In the genomic region with DNA sequence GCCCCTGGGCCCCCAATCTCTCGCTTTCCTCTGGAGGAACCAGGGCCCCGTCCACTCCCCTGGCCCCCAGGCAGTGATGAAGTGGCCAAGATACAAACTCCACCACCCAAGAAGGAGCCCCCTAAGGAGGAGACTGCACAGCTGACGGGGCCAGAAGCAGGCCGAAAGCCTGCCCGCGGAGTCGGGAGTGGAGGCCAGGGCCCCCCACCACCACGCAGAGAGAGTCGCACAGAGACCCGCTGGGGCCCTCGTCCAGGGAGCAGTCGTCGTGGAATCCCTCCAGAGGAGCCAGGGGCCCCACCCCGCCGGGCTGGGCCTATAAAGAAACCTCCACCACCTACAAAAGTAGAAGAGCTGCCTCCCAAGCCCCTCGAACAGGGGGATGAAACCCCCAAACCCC, we compare ENCODE assay signal across 19 cellular contexts. TPM values are rescaled to one million over a fixed set of nuclear protein-coding genes. Genes with fewer than 3 reads are reported as not detected.
"Had no signal": no experiment of that assay in that cellular context is flagged by ENCODE, and none has a peak within 500 bp of the region (broad histone marks: within the 10 kb centered on the region; RNA-seq: fewer than 3 reads in every experiment).

No MANE protein-coding gene starts in this region.

- H3K27me3 ChIP-seq: gastrocnemius medialis, heart right ventricle, right atrium auricular region, suprapubic skin, upper lobe of left lung had no signal

- H3K4me3 ChIP-seq: gastrocnemius medialis, heart right ventricle, left ventricle myocardium inferior, right atrium auricular region, suprapubic skin, upper lobe of left lung had no signal

- H3K27ac Mint-ChIP-seq: activated CD4-positive, alpha-beta T cell treated with anti-CD3 and anti-CD28 coated beads, Interleukin-2, amount 10 ng/mL, durations not matched to agents 7 days and 5 days; activated naive CD8-positive, alpha-beta T cell treated with anti-CD3 and anti-CD28 coated beads, Interleukin-2, amount 10 ng/mL, durations not matched to agents 7 days and 5 days had no signal

- H3K9me3 ChIP-seq: gastrocnemius medialis, heart right ventricle, left ventricle myocardium inferior, right atrium auricular region, suprapubic skin, upper lobe of left lung had no signal

- H3K4me1 ChIP-seq: gastrocnemius medialis, heart right ventricle, left ventricle myocardium inferior, right atrium auricular region, suprapubic skin, upper lobe of left lung had no signal

- DNase-seq: activated CD4-positive, alpha-beta T cell treated with anti-CD3 and anti-CD28 coated beads, Interleukin-2, amount 10 ng/mL, durations not matched to agents 7 days and 5 days; activated CD4-positive, CD25-positive, alpha-beta regulatory T cell; activated effector memory CD4-positive, alpha-beta T cell treated with anti-CD3 and anti-CD28 coated beads, Interleukin-2, amount 50 U/mL, for 16 hours; activated naive CD8-positive, alpha-beta T cell treated with anti-CD3 and anti-CD28 coated beads, Interleukin-2, amount 10 ng/mL, durations not matched to agents 7 days and 5 days; activated T-cell treated with anti-CD3 and anti-CD28 coated beads, Interleukin-2, amount 50 U/mL, for 1 hour; aorta; gastrocnemius medialis; heart right ventricle; left ventricle myocardium inferior; stimulated activated naive CD8-positive, alpha-beta T cell treated with anti-CD3 and anti-CD28 coated beads, Interleukin-15, Interleukin-2, amounts not matched to agents 100 U/mL and 50 U/mL, for 24 hours; T-helper 2 cell had no signal

- H3K27me3 Mint-ChIP-seq: activated CD4-positive, alpha-beta T cell treated with anti-CD3 and anti-CD28 coated beads, Interleukin-2, amount 10 ng/mL, durations not matched to agents 7 days and 5 days; activated naive CD8-positive, alpha-beta T cell treated with anti-CD3 and anti-CD28 coated beads, Interleukin-2, amount 10 ng/mL, durations not matched to agents 7 days and 5 days had no signal

- H3K27ac ChIP-seq: gastrocnemius medialis, heart right ventricle, left ventricle myocardium inferior, right atrium auricular region, suprapubic skin, upper lobe of left lung had no signal

- H3K4me3 Mint-ChIP-seq: activated CD4-positive, alpha-beta T cell treated with anti-CD3 and anti-CD28 coated beads, Interleukin-2, amount 10 ng/mL, durations not matched to agents 7 days and 5 days; activated naive CD8-positive, alpha-beta T cell treated with anti-CD3 and anti-CD28 coated beads, Interleukin-2, amount 10 ng/mL, durations not matched to agents 7 days and 5 days had no signal

- ATAC-seq: gastrocnemius medialis; stimulated activated naive CD8-positive, alpha-beta T cell treated with anti-CD3 and anti-CD28 coated beads, Interleukin-15, Interleukin-2, amounts not matched to agents 100 U/mL and 50 U/mL, for 24 hours had no signal

- H3K9me3 Mint-ChIP-seq: activated CD4-positive, alpha-beta T cell treated with anti-CD3 and anti-CD28 coated beads, Interleukin-2, amount 10 ng/mL, durations not matched to agents 7 days and 5 days; activated naive CD8-positive, alpha-beta T cell treated with anti-CD3 and anti-CD28 coated beads, Interleukin-2, amount 10 ng/mL, durations not matched to agents 7 days and 5 days had no signal

- FAIRE-seq: bronchial epithelial cell, colon, islet of Langerhans, TTC549 had no signal

RNA-seq across cellular contexts. Expression of gene AIF1, which starts 16.2 kb away (rescaled TPM):
- total RNA-seq: bronchial epithelial cell, fibroblast of lung had no signal
- polyA plus RNA-seq: fibroblast of lung had no signal
